Comparison of ENCODE assay signal across 7 cellular contexts in genomic region chr3:78745847-78746246, GRCh38.
"Had no signal": no experiment of that assay in that cellular context is flagged by ENCODE, and none has a peak within 500 bp of the region (broad histone marks: within the 10 kb centered on the region; RNA-seq: fewer than 3 reads in every experiment).

No MANE protein-coding gene starts in this region.

- H3K9me3 Mint-ChIP-seq: HFFc6 had no signal

- H3K4me3 Mint-ChIP-seq: HFFc6 had no signal

- FAIRE-seq: K562 had no signal

- DNase-seq: GM23248, GOT3, H7, HFFc6, IMR-90, KG1 had no signal

- H3K27ac Mint-ChIP-seq: HFFc6 had no signal
